In genomic region chr11:45847908-45848316, GRCh38 we compare ENCODE assay signal across 8 cellular contexts. TPM values are rescaled to one million over a fixed set of nuclear protein-coding genes. Genes with fewer than 3 reads are reported as not detected.
A peak's percentile ranks its signal among the peaks of the same experiment; 100 is the strongest.
DNase-seq lines count a peak whose midpoint lies in the region; ATAC-seq and TF ChIP-seq lines count a peak whose summit lies in the region.

No MANE protein-coding gene starts in this region.

- peak; percentile 13 for ATAC-seq in CD4-positive, alpha-beta T cell (ENCODE audit: poor library complexity)
- ATAC-seq in GM19438 (IDR thresholded peaks at IDR 0.05; ENCODE audit: low read depth, unreplicated experiment) = peak; percentile 26

- H3K27me3 ChIP-seq in CD4-positive, alpha-beta T cell (ENCODE audit: control insufficient read depth, insufficient read depth, low read length) = no peaks in the 10 kb centered on the region
- H3K27me3 ChIP-seq in layer of hippocampus (ENCODE audit: control insufficient read depth, insufficient read depth, low read length) = no peaks in the 10 kb centered on the region

- peak in 9 of 10 experiments; percentile 4 to 45 (median 30) for DNase-seq in CD4-positive, alpha-beta T cell
- DNase-seq in HUDEP-2 (lab: John Stamatoyannopoulos, UW; ENCODE audit: unreplicated experiment in 76 of 76) (peak in 70 of 76 experiments; percentile 7 to 75 (median 52)), T-helper 2 cell (peak in 4 of 5 experiments; percentile 8 to 81 (median 31)), cerebellar cortex (ENCODE audit: low spot score) (peak; percentile 58), ureter (ENCODE audit: low spot score) (no peak)
- peak; percentile 37 for DNase-seq in stimulated activated CD4-positive, alpha-beta T cell treated with anti-CD3 and anti-CD28 coated beads, Interleukin-4, amount 100 ng/mL, for 24 hours

- H3K27me3 Mint-ChIP-seq in CD4-positive, alpha-beta T cell = no peaks in the 10 kb centered on the region

- no peaks in the 10 kb centered on the region for H3K9me3 Mint-ChIP-seq in CD4-positive, alpha-beta T cell

- POLR2A ChIA-PET in CD4-positive, alpha-beta T cell (lab: Charles Lee) = interaction anchor here (1.6 to 3.6 kb wide), 2 partner anchors 44 to 70 kb away, joined by 9 to 43 read pairs; partner anchors contain the start of genes PEX16 and SLC35C1

- peak overlapping the region; percentile 100 for H3K27ac Mint-ChIP-seq in CD4-positive, alpha-beta T cell

- peaks cover 27% of the 10 kb centered on the region for H3K36me3 Mint-ChIP-seq in CD4-positive, alpha-beta T cell (ENCODE audit: low read depth)

- no peaks in the 10 kb centered on the region for H3K9me3 ChIP-seq in CD4-positive, alpha-beta T cell (ENCODE audit: control insufficient read depth, low read length)

- peak overlapping the region; percentile 91 for H3K27ac ChIP-seq in CD4-positive, alpha-beta T cell (ENCODE audit: low read depth, low read length)
- H3K27ac ChIP-seq in layer of hippocampus (ENCODE audit: low read depth, low read length) = peak overlapping the region; percentile 91

- H3K4me3 Mint-ChIP-seq in CD4-positive, alpha-beta T cell = peak overlapping the region; percentile 96

- CTCF ChIA-PET in CD4-positive, alpha-beta T cell (lab: Charles Lee) = no interaction called here

- peaks cover 71% of the 10 kb centered on the region for H3K4me1 Mint-ChIP-seq in CD4-positive, alpha-beta T cell (ENCODE audit: low read depth)

- intact Hi-C loops in CD4-positive, alpha-beta T cell (cut with DNase I, micrococcal nuclease) = loop anchor here (1.0 to 10.0 kb wide), 9 partner anchors 39 to 1704 kb away; partner anchors contain the start of genes ATG13 (in 1 of the 2), CELF1 (in 1 of the 2), CSTPP1 (in 1 of the 2) and HARBI1 (in 1 of the 2)

- no peak for TF ChIP-seq CTCF in CD4-positive, alpha-beta T cell (IDR thresholded peaks at IDR 0.05)

RNA-seq across cellular contexts. Expression of gene CRY2, which starts 0.6 kb away (rescaled TPM):
- 100 to 1,000 TPM; 248 TPM for total RNA-seq in CD4-positive, alpha-beta T cell
- 49.9 TPM for total RNA-seq in ureter

RNA-seq across cellular contexts. Expression of gene MAPK8IP1, which starts 37.5 kb away (rescaled TPM):
- 1 to 10 TPM; 2.3 to 2.4 TPM for total RNA-seq in CD4-positive, alpha-beta T cell
- 7.2 TPM for total RNA-seq in ureter

RNA-seq across cellular contexts. Expression of gene SLC35C1, which starts 43.0 kb away (rescaled TPM):
- 1 to 10 TPM; 4.4 to 4.9 TPM for total RNA-seq in CD4-positive, alpha-beta T cell
- total RNA-seq in ureter = 30.4 TPM

RNA-seq across cellular contexts. Expression of gene FREY1, which starts 59.2 kb away (rescaled TPM):
- 1 to 10 TPM; 5.7 to 6.0 TPM for total RNA-seq in CD4-positive, alpha-beta T cell
- 0.70 TPM for total RNA-seq in ureter
